Comparison of ENCODE assay signal across 2 cellular contexts in the genomic region with DNA sequence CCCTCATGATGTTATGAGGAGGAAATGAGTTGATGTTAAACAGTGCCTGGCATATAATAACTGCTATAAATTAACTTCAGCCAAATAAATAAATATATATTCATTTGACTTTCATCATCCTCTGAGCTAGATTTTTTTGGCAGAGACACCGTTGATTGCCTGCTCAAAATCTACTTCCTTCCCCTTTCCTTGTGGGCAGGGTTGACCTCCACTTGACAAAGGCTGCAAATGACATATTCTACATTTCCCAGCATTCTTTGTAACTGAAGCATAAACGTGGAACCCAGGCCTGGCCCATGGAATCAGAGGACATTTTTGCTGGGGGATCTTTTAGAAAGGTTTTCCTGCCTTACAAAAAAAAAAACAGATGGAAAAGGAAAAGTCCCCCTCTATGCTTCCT.
TF ChIP-seq lines count a peak whose summit lies in the region.

No MANE protein-coding gene starts in this region.

TF ChIP-seq in HepG2, 621 proteins besides CTCF, POLR2A, EP300 and RAD21 (continued from another document):
- TF ChIP-seq TFDP2 (CRISPR knock-in tag; IDR thresholded peaks at IDR 0.05) = no peak
- no peak for TF ChIP-seq CAMTA2 (CRISPR knock-in tag; IDR thresholded peaks at IDR 0.05; ENCODE audit: borderline replicate concordance)
- no peak for TF ChIP-seq IKZF5 (CRISPR knock-in tag; IDR thresholded peaks at IDR 0.05)
- TF ChIP-seq ZBTB37 (CRISPR knock-in tag; IDR thresholded peaks at IDR 0.05) = no peak
- no peak for TF ChIP-seq EZH2 (conservative IDR thresholded peaks at IDR 0.05; ENCODE audit: low read depth, low read length)
- TF ChIP-seq ZNF441 (CRISPR knock-in tag; IDR thresholded peaks at IDR 0.05; ENCODE audit: borderline replicate concordance) = no peak
- TF ChIP-seq ZNF761 (CRISPR knock-in tag; conservative IDR thresholded peaks at IDR 0.05) = no peak
- TF ChIP-seq U2AF1 (optimal IDR thresholded peaks at IDR 0.05; ENCODE audit: low read depth, low read length) = no peak
- no peak for TF ChIP-seq GATA4 (IDR thresholded peaks at IDR 0.05; ENCODE audit: borderline replicate concordance, low read depth)
- TF ChIP-seq ZHX1 (CRISPR knock-in tag; IDR thresholded peaks at IDR 0.05; ENCODE audit: low read depth) = no peak
- TF ChIP-seq GATAD1 (CRISPR knock-in tag; IDR thresholded peaks at IDR 0.05) = no peak
- no peak for TF ChIP-seq ZNF770 (CRISPR knock-in tag; IDR thresholded peaks at IDR 0.05)

TF ChIP-seq in endothelial cell of umbilical vein, 7 proteins besides CTCF, POLR2A, EP300 and RAD21 (continued from another document):
- no peak for TF ChIP-seq GATA2 (IDR thresholded peaks at IDR 0.05; ENCODE audit: insufficient read depth, insufficient read length, low read depth, low read length)
- TF ChIP-seq MYC (IDR thresholded peaks at IDR 0.05; ENCODE audit: low read depth, low read length) = no peak
TF ChIP-seq in endothelial cell of umbilical vein: peak in this region for 0.
